ENCODE assay signal across 29 cellular contexts in genomic region chr9:10661376-10661775, GRCh38. TPM values are rescaled to one million over a fixed set of nuclear protein-coding genes. Genes with fewer than 3 reads are reported as not detected.
"Had no signal": no experiment of that assay in that cellular context is flagged by ENCODE, and none has a peak within 500 bp of the region (broad histone marks: within the 10 kb centered on the region; RNA-seq: fewer than 3 reads in every experiment).

No MANE protein-coding gene starts in this region.

- H3K9me3 ChIP-seq: ascending aorta, body of pancreas had no signal

- H2AFZ ChIP-seq: PC-9 had no signal

- H3K36me3 ChIP-seq: ascending aorta had no signal

- H3K27me3 ChIP-seq: ascending aorta, body of pancreas had no signal

- H3K27ac ChIP-seq: ascending aorta, body of pancreas, PC-9, SK-N-MC, VCaP had no signal

- H3K4me1 ChIP-seq: ascending aorta, body of pancreas had no signal

- H3K4me3 ChIP-seq: ascending aorta, body of pancreas, PC-9, SK-N-MC had no signal

- DNase-seq: activated CD4-positive, alpha-beta memory T cell treated with anti-CD3 and anti-CD28 coated beads for 36 hours; activated CD4-positive, alpha-beta T cell treated with anti-CD3 and anti-CD28 coated beads, Interleukin-2, amount 10 ng/mL, durations not matched to agents 7 days and 5 days; activated CD4-positive, CD25-positive, alpha-beta regulatory T cell; activated CD8-positive, alpha-beta memory T cell treated with anti-CD3 and anti-CD28 coated beads for 24 hours; activated effector memory CD4-positive, alpha-beta T cell treated with anti-CD3 and anti-CD28 coated beads, Interleukin-2, amount 50 U/mL, for 16 hours; activated naive CD4-positive, alpha-beta T cell treated with Interleukin-2 at 50 U/mL for 16 hours; activated naive CD8-positive, alpha-beta T cell treated with anti-CD3 and anti-CD28 coated beads, Interleukin-2, amount 50 U/mL, for 24 hours; activated T-cell treated with anti-CD3 and anti-CD28 coated beads, Interleukin-2, amount 50 U/mL, for 4 hours; amniotic stem cell; body of pancreas; cerebellar nuclear complex; Kasumi-1; KBM-7; NCI-H1048; NCI-H146; NCI-H187 treated with DMSO at 0.1 percent for 48 hours; NCI-H2081 treated with DMSO at 0.1 percent for 48 hours; NCI-H2171 treated with DMSO at 0.1 percent for 48 hours; NCI-H226; NCI-H526 treated with DMSO at 0.1 percent for 48 hours; NCI-H82; PC-9; SIG-M5; T-helper 1 cell had no signal

- H3K4me2 ChIP-seq: PC-9 had no signal

- ATAC-seq: activated naive CD4-positive, alpha-beta T cell treated with anti-CD3 and anti-CD28 coated beads, Interleukin-2, amount 50 U/mL, for 72 hours; activated naive CD8-positive, alpha-beta T cell treated with anti-CD3 and anti-CD28 coated beads, Interleukin-2, amount 50 U/mL, for 24 hours; activated T-cell treated with anti-CD3 and anti-CD28 coated beads, Interleukin-2, amount 50 U/mL, for 4 hours; body of pancreas had no signal

RNA-seq across cellular contexts. Expression of gene PTPRD, which starts 48.6 kb away (rescaled TPM):
- total RNA-seq: activated CD4-positive, alpha-beta T cell treated with anti-CD3 and anti-CD28 coated beads, Interleukin-2, amount 10 ng/mL, durations not matched to agents 7 days and 5 days; activated naive CD4-positive, alpha-beta T cell treated with anti-CD3 and anti-CD28 coated beads, Interleukin-2, amount 50 U/mL, for 72 hours; PC-9; T-helper 2 cell treated with Interferon-gamma antibody and Interleukin-4, amounts not matched to agents 100 ng/mL and 5 ng/mL, for 36 hours had no signal
